Comparison of ENCODE assay signal across 9 cellular contexts in genomic region chr3:45462522-45463262, GRCh38.
A peak's percentile ranks its signal among the peaks of the same experiment; 100 is the strongest.
DNase-seq lines count a peak whose midpoint lies in the region; ATAC-seq and TF ChIP-seq lines count a peak whose summit lies in the region.
"Had no signal": no experiment of that assay in that cellular context is flagged by ENCODE, and none has a peak within 500 bp of the region (broad histone marks: within the 10 kb centered on the region; RNA-seq: fewer than 3 reads in every experiment).

No MANE protein-coding gene starts in this region.

- H3K79me1 ChIP-seq in neuronal stem cell (ENCODE audit: low read depth, low read length) = no peaks in the 10 kb centered on the region

- CTCF ChIA-PET in GM10248 (lab: Yijun Ruan, JAX) = interaction anchor here (1.0 to 2.2 kb wide), 4 partner anchors 9 to 424 kb away, joined by 3 to 7 read pairs (median 6); no protein-coding TSS in a partner anchor

- H3K4me3 ChIP-seq in neuronal stem cell (ENCODE audit: low read length in 2 of 2) (no peak overlapping the region), right cardiac atrium (ENCODE audit: low read length) (no peak overlapping the region)
- H3K4me3 ChIP-seq: spleen had no signal

- peak overlapping the region; percentile 88 for H3K27ac ChIP-seq in neuronal stem cell (replicated peaks; ENCODE audit: low read length)
- no peak overlapping the region for H3K27ac ChIP-seq in right cardiac atrium (ENCODE audit: low read length)
- H3K27ac ChIP-seq: spleen had no signal

- peaks cover 11 to 36% of the 10 kb centered on the region in 2 donors for H3K36me3 ChIP-seq in neuronal stem cell (replicated peaks in 1 of 2; ENCODE audit: control insufficient read depth in 2 of 2, insufficient read depth in 2 of 2, low read length in 2 of 2)

- no peak overlapping the region for H3K4ac ChIP-seq in neuronal stem cell (ENCODE audit: low read length)

- H4K8ac ChIP-seq in neuronal stem cell (ENCODE audit: low read depth, low read length) = no peak overlapping the region

- peak; percentile 77 for ATAC-seq in HG02884 (IDR thresholded peaks at IDR 0.05; ENCODE audit: unreplicated experiment)
- no peak for ATAC-seq in HG03571 (IDR thresholded peaks at IDR 0.05; ENCODE audit: unreplicated experiment)
- ATAC-seq in right cardiac atrium = no peak

- H3K14ac ChIP-seq in neuronal stem cell (ENCODE audit: low read length) = no peak overlapping the region

- no peak overlapping the region for H3K23ac ChIP-seq in neuronal stem cell (ENCODE audit: low read depth, low read length, poor library complexity)

- DNase-seq in GM10248 (ENCODE audit: extremely low spot score) (peak; percentile 25), neuronal stem cell (ENCODE audit: low spot score) (no peak), right cardiac atrium (no peak), DMS53 (lab: John Stamatoyannopoulos, UW) (no peak)
- peak; percentile 23 for DNase-seq in activated CD8-positive, alpha-beta memory T cell treated with anti-CD3 and anti-CD28 coated beads, Interleukin-2, amount 50 U/mL, for 4 hours
- no peak for DNase-seq in NK-92 treated with Interleukin-12 subunit alpha and Interleukin-12 subunit beta, amount 100 ng/mL, for 24 hours (lab: John Stamatoyannopoulos, UW)
- DNase-seq: spleen had no signal

- no peak overlapping the region for H3K18ac ChIP-seq in neuronal stem cell (ENCODE audit: low read length)

- intact Hi-C loops in right cardiac atrium (cut with DNase I) = no loop called here

- H3K27me3 ChIP-seq in neuronal stem cell (ENCODE audit: control insufficient read depth in 3 of 3, insufficient read depth in 3 of 3, low read depth in 1 of 3, low read length in 3 of 3) (no peaks in the 10 kb centered on the region), right cardiac atrium (ENCODE audit: control insufficient read depth, insufficient read depth) (no peaks in the 10 kb centered on the region)
- H3K27me3 ChIP-seq: spleen had no signal

- no peak overlapping the region for H2BK15ac ChIP-seq in neuronal stem cell (ENCODE audit: low read length)

- POLR2A ChIA-PET in GM10248 (lab: Yijun Ruan, JAX) = no interaction called here

- H4K91ac ChIP-seq in neuronal stem cell (ENCODE audit: low read depth, low read length, poor library complexity) = no peak overlapping the region

- no peak overlapping the region for H2BK120ac ChIP-seq in neuronal stem cell (ENCODE audit: low read depth, low read length)

- H2BK12ac ChIP-seq in neuronal stem cell (ENCODE audit: low read length) = no peak overlapping the region

- WGBS in neuronal stem cell (ENCODE audit: extremely low coverage in 2 of 2, insufficient read length in 2 of 2, insufficient replicate concordance in 1 of 2), 2 donors = no CpG with 5 or more reads among the region's 5 CpGs
- 85% methylated on average over 5 of the region's 5 CpGs for WGBS in right cardiac atrium

- H3K9me3 ChIP-seq in neuronal stem cell (replicated peaks in 1 of 2; ENCODE audit: control insufficient read depth in 2 of 2, insufficient read depth in 1 of 2, low read depth in 1 of 2, low read length in 2 of 2) (peaks cover 7 to 24% of the 10 kb centered on the region in 2 donors), right cardiac atrium (ENCODE audit: control insufficient read depth, low read length) (no peaks in the 10 kb centered on the region)

- no peak overlapping the region for H2BK5ac ChIP-seq in neuronal stem cell (ENCODE audit: low read length)

- no peak overlapping the region for H2AK5ac ChIP-seq in neuronal stem cell (ENCODE audit: low read depth, low read length)

- peaks cover 28% of the 10 kb centered on the region in 2 donors for H3K4me1 ChIP-seq in neuronal stem cell (ENCODE audit: control insufficient read depth in 2 of 2, insufficient read depth in 1 of 2, low read depth in 1 of 2, low read length in 2 of 2)
- no peaks in the 10 kb centered on the region for H3K4me1 ChIP-seq in right cardiac atrium (ENCODE audit: control insufficient read depth, insufficient read depth, low read length)

- no peak overlapping the region for H3K4me2 ChIP-seq in neuronal stem cell (ENCODE audit: insufficient read depth, low read length, poor library complexity, severe bottlenecking)

- no peak overlapping the region for H3K9ac ChIP-seq in neuronal stem cell (ENCODE audit: low read depth, low read length, poor library complexity)

- TF ChIP-seq CTCF in GM10248 (IDR thresholded peaks at IDR 0.05; ENCODE audit: control extremely low read depth, extremely low read depth, low read depth, missing control alignments) = no peak

- no peak overlapping the region for H2AFZ ChIP-seq in neuronal stem cell (ENCODE audit: low read length)

Comparison
In these comparisons a context has a peak if more than half of its experiments do, and no peak if none do; other contexts are left out.
1. DNase-seq: peak in GM10248 (single experiment) and activated CD8-positive, alpha-beta memory T cell treated with anti-CD3 and anti-CD28 coated beads, Interleukin-2, amount 50 U/mL, for 4 hours (single experiment); none in neuronal stem cell (single experiment), NK-92 treated with Interleukin-12 subunit alpha and Interleukin-12 subunit beta, amount 100 ng/mL, for 24 hours (single experiment), right cardiac atrium (0 of 3) and DMS53 (single experiment).